In the genomic region with DNA sequence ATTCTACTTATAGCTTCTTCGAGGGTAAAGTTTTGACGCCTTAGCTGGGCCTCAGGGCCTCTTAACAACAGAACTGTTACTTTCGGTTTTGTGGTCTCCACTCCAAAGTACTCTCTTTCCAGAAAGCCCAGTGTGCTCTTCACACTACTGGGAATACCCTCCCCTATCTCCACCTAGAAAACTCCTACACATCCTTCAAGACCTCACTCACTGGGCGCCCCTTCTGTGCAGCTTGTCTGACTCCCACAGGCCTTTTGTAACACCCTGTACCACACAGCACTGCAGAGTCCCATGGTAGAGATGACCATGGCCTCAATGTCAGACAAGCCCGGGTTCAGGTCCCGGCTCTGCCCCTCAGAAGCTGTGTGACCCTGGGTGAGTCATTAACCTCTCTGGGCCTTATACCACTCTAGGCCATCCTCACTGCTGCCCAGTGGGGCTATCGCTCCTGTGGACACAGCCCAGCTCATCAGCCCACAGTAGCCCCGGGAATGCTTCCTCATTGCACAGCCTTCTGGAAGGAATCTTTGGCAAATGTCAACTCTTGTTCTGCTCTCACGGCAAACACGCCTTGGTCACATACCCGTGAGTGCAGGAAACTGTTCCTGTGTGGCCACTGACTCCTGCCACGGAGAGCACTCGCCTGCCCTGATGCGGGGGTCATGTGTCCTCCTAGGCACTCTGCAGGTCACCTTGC, we compare ENCODE assay signal across 17 cellular contexts. TPM values are rescaled to one million over a fixed set of nuclear protein-coding genes. Genes with fewer than 3 reads are reported as not detected.
DNase-seq lines count a peak whose midpoint lies in the region; ATAC-seq, FAIRE-seq and TF ChIP-seq lines count a peak whose summit lies in the region.
"Had no signal": no experiment of that assay in that cellular context is flagged by ENCODE, and none has a peak within 500 bp of the region (broad histone marks: within the 10 kb centered on the region; RNA-seq: fewer than 3 reads in every experiment).

No MANE protein-coding gene starts in this region.

- no peaks in the 10 kb centered on the region for H3K79me1 ChIP-seq in H1 (ENCODE audit: low read depth, low read length)

- no peak overlapping the region for H2BK15ac ChIP-seq in H1 (ENCODE audit: low read length)

- H3K9ac ChIP-seq in H1 (replicated peaks in 1 of 4; ENCODE audit: extremely low read depth in 1 of 4, low read depth in 3 of 4, low read length in 3 of 4), result no peak overlapping the region; a peak in 2 of 7 replicates
- H3K9ac ChIP-seq: GM23248 had no signal

- H4K8ac ChIP-seq in H1 (ENCODE audit: extremely low read depth, insufficient read depth, low read length), result no peak overlapping the region; the same call in 1 of the 2 replicates

- no peaks in the 10 kb centered on the region for H3K36me3 ChIP-seq in H1 (ENCODE audit: control insufficient read depth in 2 of 4, insufficient read depth in 4 of 4, low read length in 3 of 4)
- H3K36me3 ChIP-seq in uterus, result no peaks in the 10 kb centered on the region

- H3K18ac ChIP-seq in H1 (ENCODE audit: extremely low read depth, low read length), result no peak overlapping the region; the same call in 1 of the 2 replicates

- no peak for TF ChIP-seq RAD21 in H1 (IDR thresholded peaks at IDR 0.05 in 1 of 2, conservative IDR thresholded peaks at IDR 0.05 in 1 of 2; ENCODE audit: low read depth in 2 of 2, low read length in 2 of 2)

- no peak for FAIRE-seq in H1 (lab: Jason Lieb, UNC)

- CTCF ChIA-PET in H1 (lab: Charles Lee; ENCODE audit: partially characterized antibody), result interaction anchor here (2.0 kb wide), 1 partner anchor 268 kb away, joined by 5 read pairs; no protein-coding TSS in a partner anchor

- H3K4me3 ChIP-seq in H1 (ENCODE audit: extremely low read depth in 1 of 4, insufficient read depth in 2 of 4, low read depth in 3 of 4, low read length in 4 of 4), result no peak overlapping the region
- H3K4me3 ChIP-seq in uterus, result no peak overlapping the region
- H3K4me3 ChIP-seq: GM23248, PC-9 had no signal

- no peak for TF ChIP-seq CTCF in H1 (IDR thresholded peaks at IDR 0.05; ENCODE audit: control extremely low read depth in 1 of 3, insufficient read depth in 1 of 3, low read depth in 1 of 3, low read length in 3 of 3)
- TF ChIP-seq CTCF in omental fat pad (IDR thresholded peaks at IDR 0.05), result no peak
- no peak for TF ChIP-seq CTCF in uterus (IDR thresholded peaks at IDR 0.05)

- DNase-seq in cardiac septum (ENCODE audit: low spot score) (peak; percentile 51), left ventricle myocardium superior (no peak), H1 (ENCODE audit: low read depth in 1 of 2, low spot score in 2 of 2) (no peak), omental fat pad (ENCODE audit: low spot score) (peak; percentile 12), uterus (peak; percentile 6 to 7), LoVo (ENCODE audit: low spot score) (no peak)
- DNase-seq: AML-193; Calu3; CD4-positive, CD25-positive, alpha-beta regulatory T cell; GM23248; HFFc6; KG1; NCI-H187; NCI-H446 treated with DMSO at 0.1 percent for 48 hours; PC-9 had no signal

- no peak for TF ChIP-seq POLR2A in H1 (IDR thresholded peaks at IDR 0.05; ENCODE audit: control extremely low read depth in 1 of 2, low read depth in 2 of 2, low read length in 2 of 2)
- no peak for TF ChIP-seq POLR2A in uterus (IDR thresholded peaks at IDR 0.05)

- ATAC-seq in left ventricle myocardium superior (no peak), omental fat pad (ENCODE audit: low FRiP score) (no peak), GM18873 (IDR thresholded peaks at IDR 0.05; ENCODE audit: low FRiP score, unreplicated experiment) (no peak), HG03159 (IDR thresholded peaks at IDR 0.05; ENCODE audit: unreplicated experiment) (no peak)

- H3K23ac ChIP-seq in H1 (ENCODE audit: insufficient read length), result no peak overlapping the region

- H2AFZ ChIP-seq in H1 (ENCODE audit: low read length), result no peak overlapping the region
- H2AFZ ChIP-seq: GM23248, PC-9 had no signal

- H2BK120ac ChIP-seq in H1 (replicated peaks; ENCODE audit: low read depth, low read length), result no peak overlapping the region

- POLR2A ChIA-PET in H1 (lab: Charles Lee; ENCODE audit: partially characterized antibody), result no interaction called here

- intact Hi-C loops in cardiac septum (cut with DNase I), result no loop called here
- intact Hi-C loops in left ventricle myocardium superior (cut with micrococcal nuclease), result no loop called here
- intact Hi-C loops in uterus (cut with DNase I; ENCODE audit: low total_unique reads), result no loop called here

- H2BK20ac ChIP-seq in H1 (ENCODE audit: low read length), result no peak overlapping the region

- H3K79me2 ChIP-seq in H1 (ENCODE audit: control insufficient read depth in 1 of 2, insufficient read depth in 2 of 2, low read length in 2 of 2), result no peaks in the 10 kb centered on the region

- H3K27ac ChIP-seq in H1 (ENCODE audit: low read depth, low read length), result no peak overlapping the region
- H3K27ac ChIP-seq in uterus, result no peak overlapping the region
- H3K27ac ChIP-seq: GM23248, PC-9 had no signal

- peak overlapping the region; percentile 70 for H4K91ac ChIP-seq in H1 (replicated peaks; ENCODE audit: insufficient read length, low read length)

- peaks cover under 1% of the 10 kb centered on the region; the same call in 1 of the 2 replicates for H3K23me2 ChIP-seq in H1 (ENCODE audit: low read depth, low read length)

- H3K4me1 ChIP-seq in H1 (replicated peaks in 1 of 4; ENCODE audit: control insufficient read depth in 3 of 4, insufficient read depth in 4 of 4, low read length in 3 of 4), result peaks cover 0 to 11% (median 6%) of the 10 kb centered on the region in 4 experiments; a peak in 6 of 7 replicates
- no peaks in the 10 kb centered on the region for H3K4me1 ChIP-seq in uterus

- no peak overlapping the region for H3K4me2 ChIP-seq in H1 (ENCODE audit: insufficient read depth in 1 of 2, low read depth in 2 of 2, low read length in 2 of 2)
- H3K4me2 ChIP-seq: PC-9 had no signal

- H3K9me3 ChIP-seq in H1 (ENCODE audit: insufficient read depth in 2 of 2, low read depth in 1 of 2, low read length in 1 of 2), result no peaks in the 10 kb centered on the region
- H3K9me3 ChIP-seq in uterus, result no peaks in the 10 kb centered on the region

- H3K27me3 ChIP-seq in H1 (replicated peaks in 1 of 4; ENCODE audit: control insufficient read depth in 3 of 4, extremely low read depth in 1 of 4, insufficient read depth in 3 of 4, low read length in 3 of 4), result no peaks in the 10 kb centered on the region
- no peaks in the 10 kb centered on the region for H3K27me3 ChIP-seq in uterus

- no peak for TF ChIP-seq EP300 in H1 (IDR thresholded peaks at IDR 0.05; ENCODE audit: borderline replicate concordance in 1 of 2, low read depth in 2 of 2, low read length in 2 of 2)

- H3K56ac ChIP-seq in H1 (replicated peaks; ENCODE audit: insufficient read length, low read depth, low read length), result no peak overlapping the region

- peak overlapping the region; percentile 9 for H3K4ac ChIP-seq in H1 (replicated peaks; ENCODE audit: insufficient read length, low read depth, low read length)

- H2AK5ac ChIP-seq in H1 (ENCODE audit: low read depth, low read length), result 0 out of 2 replicates have a peak overlapping the region, but pooled peaks have one; percentile 53

- peak overlapping the region; percentile 75; the same call in 1 of the 2 replicates for H2BK5ac ChIP-seq in H1 (ENCODE audit: low read depth, low read length)

- H3K14ac ChIP-seq in H1 (ENCODE audit: insufficient read length), result no peak overlapping the region

- H4K5ac ChIP-seq in H1 (ENCODE audit: insufficient read length, low read depth, low read length), result no peak overlapping the region

- peak overlapping the region; percentile 94 for H2BK12ac ChIP-seq in H1 (ENCODE audit: low read depth, low read length)

- WGBS in H1 (ENCODE audit: extremely low coverage in 1 of 2, insufficient coverage in 1 of 2, insufficient read length in 1 of 2, insufficient replicate concordance in 2 of 2, low coverage in 1 of 2, low lambda C conversion rate in 2 of 2, missing lambda C conversion rate in 1 of 2), 2 experiments, result 83% methylated on average over 14 of the region's 14 CpGs; no CpG with 5 or more reads in 1 of the 2 experiments

- no peaks in the 10 kb centered on the region for H4K20me1 ChIP-seq in H1 (replicated peaks in 1 of 2; ENCODE audit: control insufficient read depth in 1 of 2, insufficient read depth in 2 of 2, low read length in 2 of 2)

TF ChIP-seq in H1, 55 proteins besides CTCF, POLR2A, EP300 and RAD21:
- TF ChIP-seq KDM1A (IDR thresholded peaks at IDR 0.05; ENCODE audit: borderline replicate concordance, low read length) (0 out of 2 replicates have a peak, but pooled peaks have one; percentile 23), SIN3A (conservative IDR thresholded peaks at IDR 0.05 in 1 of 2, IDR thresholded peaks at IDR 0.05 in 1 of 2; ENCODE audit: low read depth in 1 of 2, low read length in 2 of 2) (no peak)

RNA-seq across cellular contexts. Expression of a gene that starts 51.4 kb away (rescaled TPM):
- total RNA-seq in cardiac septum (0.70 TPM), left ventricle myocardium superior (0.55 TPM), omental fat pad (1 to 10 TPM in 1 of 4 donors, under 1 TPM in 3; 0.47 to 1.9 (median 0.75) TPM), uterus (10 to 100 TPM in 2 of 4 donors, 1 to 10 TPM in 2; 4.7 to 44.2 (median 22.9) TPM)
- total RNA-seq in H1 (2021; fragmentation: NEBNext Ultra II Directional; extraction: Animal tissue kit (Norgen Biotek cat#: 25700)), result 5.4 and 5.8 TPM in 2 replicates
- polyA plus RNA-seq in H1 (2011; rRNA removed), result 2.4 and 3.7 TPM in 2 replicates
- 2.7 TPM for polyA plus RNA-seq in H1 (2011; cell fraction: cytosol; rRNA removed)
- 3.0 TPM for polyA plus RNA-seq in H1 (2011; cell fraction: nucleus; rRNA removed)
- 4.3 to 5.6 TPM (median 5.0 TPM) in 4 replicates for polyA plus RNA-seq in H1 (2012, experiment 1 of 2)
- 3.5 TPM for polyA plus RNA-seq in H1 (2012, experiment 2 of 2)
- 2.3 TPM for polyA plus RNA-seq in H1 (2013, experiment 1 of 2)
- polyA plus RNA-seq in H1 (2013, experiment 2 of 2), result 2.5 TPM
- polyA minus RNA-seq in H1 (2011; rRNA and poly(A)+ RNA removed), result 7.7 and 11.4 TPM in 2 replicates
- 2.6 TPM for polyA minus RNA-seq in H1 (2011; cell fraction: cytosol; rRNA and poly(A)+ RNA removed)
- 2.2 TPM for polyA minus RNA-seq in H1 (2011; cell fraction: nucleus; rRNA and poly(A)+ RNA removed)
- total RNA-seq: Calu3; CD4-positive, CD25-positive, alpha-beta regulatory T cell; HFFc6 had no signal
- polyA plus RNA-seq: CD4-positive, CD25-positive, alpha-beta regulatory T cell had no signal

Comparison
In these comparisons a context has a peak if more than half of its experiments do, and no peak if none do; other contexts are left out.
1. DNase-seq: peak in cardiac septum (single experiment), omental fat pad (single experiment) and uterus (2 of 2); none in left ventricle myocardium superior (single experiment), H1 (0 of 2) and LoVo (single experiment).